27 cellular contexts compared by ENCODE assay signal in genomic region chrY:14634954-14635353, GRCh38.
"Had no signal": no experiment of that assay in that cellular context is flagged by ENCODE, and none has a peak within 500 bp of the region (broad histone marks: within the 10 kb centered on the region; RNA-seq: fewer than 3 reads in every experiment).

No MANE protein-coding gene starts in this region.

- H3K4me3 ChIP-seq: stomach, suprapubic skin, testis, thoracic aorta, thyroid gland, tibial artery, tibial nerve, transverse colon, upper lobe of left lung, upper lobe of right lung, uterus, vagina had no signal

- H3K9me3 ChIP-seq: stomach, suprapubic skin, testis, thoracic aorta, thyroid gland, tibial artery, tibial nerve, transverse colon, upper lobe of left lung, upper lobe of right lung, uterus, vagina had no signal

- H3K4me1 ChIP-seq: stomach, suprapubic skin, testis, thyroid gland, tibial artery, tibial nerve, transverse colon, upper lobe of left lung, upper lobe of right lung, uterus, vagina had no signal

- DNase-seq: stimulated activated CD4-positive, alpha-beta T cell treated with anti-CD3 and anti-CD28 coated beads, Interleukin-2, amount 100 ng/mL, for 48 hours; stimulated activated CD4-positive, alpha-beta T cell treated with anti-CD3 and anti-CD28 coated beads, Interleukin-4, amount 100 ng/mL, for 1 hour; stimulated activated CD4-positive, alpha-beta T cell treated with anti-CD3 and anti-CD28 coated beads, Interleukin-4, amount 100 ng/mL, for 24 hours; stimulated activated CD4-positive, alpha-beta T cell treated with anti-CD3 and anti-CD28 coated beads, Interleukin-4, amount 100 ng/mL, for 4 hours; stimulated activated CD8-positive, alpha-beta memory T cell treated with anti-CD3 and anti-CD28 coated beads, Interleukin-4, amount 100 ng/mL, for 48 hours; stimulated activated naive B cell treated with anti-CD40 and anti-IgM and Interleukin-4, amounts not matched to agents 10 μg/mL and 1 μg/mL and 100 μg/mL, for 72 hours; stimulated activated naive CD4-positive, alpha-beta T cell; stimulated activated naive CD4-positive, alpha-beta T cell treated with Interleukin-2 at 50 U/mL for 16 hours; stimulated activated naive CD8-positive, alpha-beta T cell treated with anti-CD3 and anti-CD28 coated beads, Interleukin-15, amount 100 ng/mL, for 72 hours; stimulated activated naive CD8-positive, alpha-beta T cell treated with anti-CD3 and anti-CD28 coated beads, Interleukin-15, Interleukin-2, amounts not matched to agents 100 U/mL and 50 U/mL, for 24 hours; stomach; substantia nigra; testis; thyroid gland; tibial artery; transverse colon; trophoblast cell; upper lobe of left lung; upper lobe of right lung; uterus had no signal

- ATAC-seq: stimulated activated effector memory CD8-positive, alpha-beta T cell treated with anti-CD3 and anti-CD28 coated beads, Interleukin-12 subunit alpha, Interleukin-12 subunit beta, amount 100 ng/mL, for 72 hours; stimulated activated memory B cell treated with anti-CD40 and anti-IgM and Interleukin-4, amounts not matched to agents 10 μg/mL and 1 μg/mL and 100 μg/mL, for 72 hours; stimulated activated naive B cell treated with anti-CD40 and anti-IgM and Interleukin-4, amounts not matched to agents 10 μg/mL and 1 μg/mL and 100 μg/mL, for 72 hours; stimulated activated naive CD8-positive, alpha-beta T cell treated with anti-CD3 and anti-CD28 coated beads, Interleukin-15, amount 100 ng/mL, for 72 hours; stimulated activated naive CD8-positive, alpha-beta T cell treated with anti-CD3 and anti-CD28 coated beads, Interleukin-15, Interleukin-2, amounts not matched to agents 100 U/mL and 50 U/mL, for 24 hours; upper lobe of right lung had no signal

- H3K27me3 ChIP-seq: stomach, suprapubic skin, testis, thyroid gland, tibial artery, tibial nerve, transverse colon, upper lobe of left lung, upper lobe of right lung, uterus, vagina had no signal

- FAIRE-seq: urothelium cell line had no signal

- H3K27ac ChIP-seq: stomach, suprapubic skin, testis, thoracic aorta, thyroid gland, tibial artery, tibial nerve, transverse colon, upper lobe of left lung, upper lobe of right lung, uterus, vagina had no signal

- H3K36me3 ChIP-seq: stomach, suprapubic skin, thoracic aorta, thyroid gland, tibial artery, tibial nerve, transverse colon, upper lobe of left lung, upper lobe of right lung, uterus, vagina had no signal
